In the genomic region with DNA sequence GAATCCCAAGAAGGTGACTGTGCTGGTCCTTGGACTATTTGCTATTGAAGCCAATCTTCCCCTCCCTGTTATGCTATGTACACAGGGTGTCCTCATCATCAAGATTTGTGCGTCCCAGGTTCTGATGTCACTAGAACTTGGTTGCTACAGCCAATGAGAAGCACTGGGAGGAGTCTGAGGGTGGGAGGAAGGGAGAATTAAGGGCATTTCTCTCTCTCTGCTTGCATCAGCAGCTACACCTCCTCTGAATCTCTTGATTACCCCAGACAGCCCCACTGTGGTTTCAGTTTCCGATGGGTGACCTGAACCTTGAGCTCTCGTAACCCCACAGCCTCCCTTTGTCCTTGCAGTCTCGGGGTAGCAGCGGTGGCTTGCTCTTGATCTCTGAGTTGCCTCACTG, we compare ENCODE assay signal across 1 cellular context.
TF ChIP-seq lines count a peak whose summit lies in the region.

No MANE protein-coding gene starts in this region.

TF ChIP-seq in WTC11, 78 proteins besides CTCF, POLR2A, EP300 and RAD21 (continued from another document):
- TF ChIP-seq, protein P1, sequence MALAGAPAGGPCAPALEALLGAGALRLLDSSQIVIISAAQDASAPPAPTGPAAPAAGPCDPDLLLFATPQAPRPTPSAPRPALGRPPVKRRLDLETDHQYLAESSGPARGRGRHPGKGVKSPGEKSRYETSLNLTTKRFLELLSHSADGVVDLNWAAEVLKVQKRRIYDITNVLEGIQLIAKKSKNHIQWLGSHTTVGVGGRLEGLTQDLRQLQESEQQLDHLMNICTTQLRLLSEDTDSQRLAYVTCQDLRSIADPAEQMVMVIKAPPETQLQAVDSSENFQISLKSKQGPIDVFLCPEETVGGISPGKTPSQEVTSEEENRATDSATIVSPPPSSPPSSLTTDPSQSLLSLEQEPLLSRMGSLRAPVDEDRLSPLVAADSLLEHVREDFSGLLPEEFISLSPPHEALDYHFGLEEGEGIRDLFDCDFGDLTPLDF (CRISPR knock-in tag; IDR thresholded peaks at IDR 0.05), result no peak
- TF ChIP-seq, protein P2, sequence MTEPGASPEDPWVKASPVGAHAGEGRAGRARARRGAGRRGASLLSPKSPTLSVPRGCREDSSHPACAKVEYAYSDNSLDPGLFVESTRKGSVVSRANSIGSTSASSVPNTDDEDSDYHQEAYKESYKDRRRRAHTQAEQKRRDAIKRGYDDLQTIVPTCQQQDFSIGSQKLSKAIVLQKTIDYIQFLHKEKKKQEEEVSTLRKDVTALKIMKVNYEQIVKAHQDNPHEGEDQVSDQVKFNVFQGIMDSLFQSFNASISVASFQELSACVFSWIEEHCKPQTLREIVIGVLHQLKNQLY (CRISPR knock-in tag; IDR thresholded peaks at IDR 0.05), result no peak
- TF ChIP-seq, protein P3, sequence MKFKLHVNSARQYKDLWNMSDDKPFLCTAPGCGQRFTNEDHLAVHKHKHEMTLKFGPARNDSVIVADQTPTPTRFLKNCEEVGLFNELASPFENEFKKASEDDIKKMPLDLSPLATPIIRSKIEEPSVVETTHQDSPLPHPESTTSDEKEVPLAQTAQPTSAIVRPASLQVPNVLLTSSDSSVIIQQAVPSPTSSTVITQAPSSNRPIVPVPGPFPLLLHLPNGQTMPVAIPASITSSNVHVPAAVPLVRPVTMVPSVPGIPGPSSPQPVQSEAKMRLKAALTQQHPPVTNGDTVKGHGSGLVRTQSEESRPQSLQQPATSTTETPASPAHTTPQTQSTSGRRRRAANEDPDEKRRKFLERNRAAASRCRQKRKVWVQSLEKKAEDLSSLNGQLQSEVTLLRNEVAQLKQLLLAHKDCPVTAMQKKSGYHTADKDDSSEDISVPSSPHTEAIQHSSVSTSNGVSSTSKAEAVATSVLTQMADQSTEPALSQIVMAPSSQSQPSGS (CRISPR knock-in tag; IDR thresholded peaks at IDR 0.05; ENCODE audit: borderline replicate concordance, low read depth), result no peak
- TF ChIP-seq, protein P4, sequence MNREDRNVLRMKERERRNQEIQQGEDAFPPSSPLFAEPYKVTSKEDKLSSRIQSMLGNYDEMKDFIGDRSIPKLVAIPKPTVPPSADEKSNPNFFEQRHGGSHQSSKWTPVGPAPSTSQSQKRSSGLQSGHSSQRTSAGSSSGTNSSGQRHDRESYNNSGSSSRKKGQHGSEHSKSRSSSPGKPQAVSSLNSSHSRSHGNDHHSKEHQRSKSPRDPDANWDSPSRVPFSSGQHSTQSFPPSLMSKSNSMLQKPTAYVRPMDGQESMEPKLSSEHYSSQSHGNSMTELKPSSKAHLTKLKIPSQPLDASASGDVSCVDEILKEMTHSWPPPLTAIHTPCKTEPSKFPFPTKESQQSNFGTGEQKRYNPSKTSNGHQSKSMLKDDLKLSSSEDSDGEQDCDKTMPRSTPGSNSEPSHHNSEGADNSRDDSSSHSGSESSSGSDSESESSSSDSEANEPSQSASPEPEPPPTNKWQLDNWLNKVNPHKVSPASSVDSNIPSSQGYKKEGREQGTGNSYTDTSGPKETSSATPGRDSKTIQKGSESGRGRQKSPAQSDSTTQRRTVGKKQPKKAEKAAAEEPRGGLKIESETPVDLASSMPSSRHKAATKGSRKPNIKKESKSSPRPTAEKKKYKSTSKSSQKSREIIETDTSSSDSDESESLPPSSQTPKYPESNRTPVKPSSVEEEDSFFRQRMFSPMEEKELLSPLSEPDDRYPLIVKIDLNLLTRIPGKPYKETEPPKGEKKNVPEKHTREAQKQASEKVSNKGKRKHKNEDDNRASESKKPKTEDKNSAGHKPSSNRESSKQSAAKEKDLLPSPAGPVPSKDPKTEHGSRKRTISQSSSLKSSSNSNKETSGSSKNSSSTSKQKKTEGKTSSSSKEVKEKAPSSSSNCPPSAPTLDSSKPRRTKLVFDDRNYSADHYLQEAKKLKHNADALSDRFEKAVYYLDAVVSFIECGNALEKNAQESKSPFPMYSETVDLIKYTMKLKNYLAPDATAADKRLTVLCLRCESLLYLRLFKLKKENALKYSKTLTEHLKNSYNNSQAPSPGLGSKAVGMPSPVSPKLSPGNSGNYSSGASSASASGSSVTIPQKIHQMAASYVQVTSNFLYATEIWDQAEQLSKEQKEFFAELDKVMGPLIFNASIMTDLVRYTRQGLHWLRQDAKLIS (CRISPR knock-in tag; IDR thresholded peaks at IDR 0.05; ENCODE audit: borderline replicate concordance), result no peak
- TF ChIP-seq, protein P5, sequence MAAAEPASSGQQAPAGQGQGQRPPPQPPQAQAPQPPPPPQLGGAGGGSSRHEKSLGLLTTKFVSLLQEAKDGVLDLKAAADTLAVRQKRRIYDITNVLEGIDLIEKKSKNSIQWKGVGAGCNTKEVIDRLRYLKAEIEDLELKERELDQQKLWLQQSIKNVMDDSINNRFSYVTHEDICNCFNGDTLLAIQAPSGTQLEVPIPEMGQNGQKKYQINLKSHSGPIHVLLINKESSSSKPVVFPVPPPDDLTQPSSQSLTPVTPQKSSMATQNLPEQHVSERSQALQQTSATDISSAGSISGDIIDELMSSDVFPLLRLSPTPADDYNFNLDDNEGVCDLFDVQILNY (CRISPR knock-in tag; IDR thresholded peaks at IDR 0.05), result no peak
- no peak for TF ChIP-seq TP53 (CRISPR knock-in tag; IDR thresholded peaks at IDR 0.05)
- no peak for TF ChIP-seq PRRX2 (CRISPR knock-in tag; IDR thresholded peaks at IDR 0.05)
- no peak for TF ChIP-seq ZNF121 (CRISPR knock-in tag; IDR thresholded peaks at IDR 0.05)
- no peak for TF ChIP-seq TEAD4 (CRISPR knock-in tag; IDR thresholded peaks at IDR 0.05)
- TF ChIP-seq CREM (CRISPR knock-in tag; IDR thresholded peaks at IDR 0.05), result no peak
- TF ChIP-seq, protein P6, sequence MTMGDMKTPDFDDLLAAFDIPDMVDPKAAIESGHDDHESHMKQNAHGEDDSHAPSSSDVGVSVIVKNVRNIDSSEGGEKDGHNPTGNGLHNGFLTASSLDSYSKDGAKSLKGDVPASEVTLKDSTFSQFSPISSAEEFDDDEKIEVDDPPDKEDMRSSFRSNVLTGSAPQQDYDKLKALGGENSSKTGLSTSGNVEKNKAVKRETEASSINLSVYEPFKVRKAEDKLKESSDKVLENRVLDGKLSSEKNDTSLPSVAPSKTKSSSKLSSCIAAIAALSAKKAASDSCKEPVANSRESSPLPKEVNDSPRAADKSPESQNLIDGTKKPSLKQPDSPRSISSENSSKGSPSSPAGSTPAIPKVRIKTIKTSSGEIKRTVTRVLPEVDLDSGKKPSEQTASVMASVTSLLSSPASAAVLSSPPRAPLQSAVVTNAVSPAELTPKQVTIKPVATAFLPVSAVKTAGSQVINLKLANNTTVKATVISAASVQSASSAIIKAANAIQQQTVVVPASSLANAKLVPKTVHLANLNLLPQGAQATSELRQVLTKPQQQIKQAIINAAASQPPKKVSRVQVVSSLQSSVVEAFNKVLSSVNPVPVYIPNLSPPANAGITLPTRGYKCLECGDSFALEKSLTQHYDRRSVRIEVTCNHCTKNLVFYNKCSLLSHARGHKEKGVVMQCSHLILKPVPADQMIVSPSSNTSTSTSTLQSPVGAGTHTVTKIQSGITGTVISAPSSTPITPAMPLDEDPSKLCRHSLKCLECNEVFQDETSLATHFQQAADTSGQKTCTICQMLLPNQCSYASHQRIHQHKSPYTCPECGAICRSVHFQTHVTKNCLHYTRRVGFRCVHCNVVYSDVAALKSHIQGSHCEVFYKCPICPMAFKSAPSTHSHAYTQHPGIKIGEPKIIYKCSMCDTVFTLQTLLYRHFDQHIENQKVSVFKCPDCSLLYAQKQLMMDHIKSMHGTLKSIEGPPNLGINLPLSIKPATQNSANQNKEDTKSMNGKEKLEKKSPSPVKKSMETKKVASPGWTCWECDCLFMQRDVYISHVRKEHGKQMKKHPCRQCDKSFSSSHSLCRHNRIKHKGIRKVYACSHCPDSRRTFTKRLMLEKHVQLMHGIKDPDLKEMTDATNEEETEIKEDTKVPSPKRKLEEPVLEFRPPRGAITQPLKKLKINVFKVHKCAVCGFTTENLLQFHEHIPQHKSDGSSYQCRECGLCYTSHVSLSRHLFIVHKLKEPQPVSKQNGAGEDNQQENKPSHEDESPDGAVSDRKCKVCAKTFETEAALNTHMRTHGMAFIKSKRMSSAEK (CRISPR knock-in tag; IDR thresholded peaks at IDR 0.05; ENCODE audit: borderline replicate concordance), result no peak
- no peak for TF ChIP-seq NR2C2 (CRISPR knock-in tag; IDR thresholded peaks at IDR 0.05)
- TF ChIP-seq ZNF232 (CRISPR knock-in tag; IDR thresholded peaks at IDR 0.05), result no peak
